Comparison of ENCODE assay signal across 8 cellular contexts in the genomic region with DNA sequence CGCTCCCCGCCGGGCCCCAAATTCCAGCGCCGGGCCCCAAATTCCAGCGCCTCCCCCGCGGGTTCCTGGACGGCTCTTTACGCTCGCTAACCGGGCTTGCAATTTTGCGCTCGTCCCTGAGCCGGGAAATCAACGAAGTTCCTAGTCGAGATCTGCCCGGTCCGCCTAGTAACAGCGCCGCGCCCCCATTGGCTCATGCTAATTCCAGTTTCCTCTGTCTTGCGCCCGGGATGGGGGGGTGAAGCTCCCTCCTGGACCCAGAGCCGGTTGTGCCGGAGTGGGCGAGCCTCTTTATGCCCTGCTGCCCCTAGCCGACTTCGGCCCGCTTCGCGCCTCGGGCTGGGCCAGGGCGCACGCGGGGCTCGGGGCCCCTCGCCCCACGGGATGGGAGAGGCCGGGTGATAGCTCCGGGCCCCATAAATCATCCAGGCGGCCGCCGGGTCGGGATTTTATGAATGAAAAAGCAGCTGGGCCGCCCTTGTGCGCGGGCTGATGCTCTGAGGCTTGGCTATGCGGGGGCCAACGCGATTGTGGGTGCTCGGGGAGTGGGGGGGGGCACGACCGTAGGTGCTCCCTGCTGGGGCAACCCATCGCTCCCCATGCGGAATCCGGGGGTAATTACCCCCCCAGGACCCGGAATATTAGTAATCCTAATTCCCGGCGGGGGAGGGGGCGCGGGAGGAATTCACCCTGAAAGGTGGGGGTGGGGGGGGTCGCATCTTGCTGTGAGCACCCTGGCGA. TPM values are rescaled to one million over a fixed set of nuclear protein-coding genes. Genes with fewer than 3 reads are reported as not detected.
DNase-seq lines count a peak whose midpoint lies in the region; ATAC-seq and FAIRE-seq lines count a peak whose summit lies in the region.

No MANE protein-coding gene starts in this region.

- no peaks in the 10 kb centered on the region for H3K9me3 ChIP-seq in mucosa of rectum (ENCODE audit: control insufficient read depth in 2 of 2, low read length in 2 of 2)

- peaks cover 40 to 53% of the 10 kb centered on the region in 2 donors for H3K4me1 ChIP-seq in mucosa of rectum (ENCODE audit: control insufficient read depth in 2 of 2, insufficient read depth in 2 of 2, low read length in 2 of 2)

- H3K9me3 Mint-ChIP-seq in activated naive CD4-positive, alpha-beta T cell treated with anti-CD3 and anti-CD28 coated beads, Interleukin-2, amount 50 U/mL, for 24 hours = no peaks in the 10 kb centered on the region

- peak overlapping the region; percentile 61 to 62 for H3K4me3 ChIP-seq in mucosa of rectum (ENCODE audit: low read length in 2 of 2)

- peaks cover 27% of the 10 kb centered on the region for H3K4me1 Mint-ChIP-seq in activated naive CD4-positive, alpha-beta T cell treated with anti-CD3 and anti-CD28 coated beads, Interleukin-2, amount 50 U/mL, for 24 hours

- H3K27ac Mint-ChIP-seq in activated naive CD4-positive, alpha-beta T cell treated with anti-CD3 and anti-CD28 coated beads, Interleukin-2, amount 50 U/mL, for 24 hours = no peak overlapping the region

- DNase-seq in activated naive CD4-positive, alpha-beta T cell treated with Interleukin-2 at 50 U/mL for 16 hours = no peak
- peak; percentile 81 for DNase-seq in NCI-H1105 (lab: John Stamatoyannopoulos, UW)
- peak; percentile 97 for DNase-seq in fibroblast of peridontal ligament (ENCODE audit: extremely low read depth)
- DNase-seq in ureter (ENCODE audit: low spot score) = peak; percentile 95

- no peaks in the 10 kb centered on the region for H3K36me3 Mint-ChIP-seq in activated naive CD4-positive, alpha-beta T cell treated with anti-CD3 and anti-CD28 coated beads, Interleukin-2, amount 50 U/mL, for 24 hours

- H3K27me3 ChIP-seq in mucosa of rectum (ENCODE audit: control insufficient read depth in 2 of 2, insufficient read depth in 2 of 2, low read length in 2 of 2) = peaks cover 3 to 12% of the 10 kb centered on the region in 2 donors

- peak; percentile 68 for FAIRE-seq in TTC549 (lab: Jason Lieb, UNC)

- peaks cover 12% of the 10 kb centered on the region for H3K27me3 Mint-ChIP-seq in activated naive CD4-positive, alpha-beta T cell treated with anti-CD3 and anti-CD28 coated beads, Interleukin-2, amount 50 U/mL, for 24 hours

- no peaks in the 10 kb centered on the region for H3K36me3 ChIP-seq in mucosa of rectum (ENCODE audit: control insufficient read depth in 2 of 2, insufficient read depth in 2 of 2, low read length in 2 of 2)

- peak overlapping the region; percentile 63 for H3K4me3 Mint-ChIP-seq in activated naive CD4-positive, alpha-beta T cell treated with anti-CD3 and anti-CD28 coated beads, Interleukin-2, amount 50 U/mL, for 24 hours

- peak overlapping the region; percentile 71 to 77 for H3K27ac ChIP-seq in mucosa of rectum (ENCODE audit: low read depth in 2 of 2, low read length in 2 of 2)

- ATAC-seq in GM21423 (IDR thresholded peaks at IDR 0.05; ENCODE audit: unreplicated experiment) = no peak

- H3K9ac ChIP-seq in mucosa of rectum (ENCODE audit: low read depth in 1 of 2, low read length in 2 of 2) = peak overlapping the region in 1 of 2 donors; percentile 51

RNA-seq across cellular contexts. Expression of a gene that starts 1.8 kb away (rescaled TPM):
- 203 TPM for total RNA-seq in ureter

RNA-seq across cellular contexts. Expression of a gene that starts 36.0 kb away (rescaled TPM):
- 42.1 TPM for total RNA-seq in ureter
